ENCODE assay signal across 1 cellular context in genomic region chr1:39183503-39184353, GRCh38.
A peak's percentile ranks its signal among the peaks of the same experiment; 100 is the strongest.
TF ChIP-seq lines count a peak whose summit lies in the region.

No MANE protein-coding gene starts in this region.

TF ChIP-seq in GM12878, 131 proteins besides CTCF, POLR2A, EP300 and RAD21 (continued from another document):
- TF ChIP-seq, protein P1, sequence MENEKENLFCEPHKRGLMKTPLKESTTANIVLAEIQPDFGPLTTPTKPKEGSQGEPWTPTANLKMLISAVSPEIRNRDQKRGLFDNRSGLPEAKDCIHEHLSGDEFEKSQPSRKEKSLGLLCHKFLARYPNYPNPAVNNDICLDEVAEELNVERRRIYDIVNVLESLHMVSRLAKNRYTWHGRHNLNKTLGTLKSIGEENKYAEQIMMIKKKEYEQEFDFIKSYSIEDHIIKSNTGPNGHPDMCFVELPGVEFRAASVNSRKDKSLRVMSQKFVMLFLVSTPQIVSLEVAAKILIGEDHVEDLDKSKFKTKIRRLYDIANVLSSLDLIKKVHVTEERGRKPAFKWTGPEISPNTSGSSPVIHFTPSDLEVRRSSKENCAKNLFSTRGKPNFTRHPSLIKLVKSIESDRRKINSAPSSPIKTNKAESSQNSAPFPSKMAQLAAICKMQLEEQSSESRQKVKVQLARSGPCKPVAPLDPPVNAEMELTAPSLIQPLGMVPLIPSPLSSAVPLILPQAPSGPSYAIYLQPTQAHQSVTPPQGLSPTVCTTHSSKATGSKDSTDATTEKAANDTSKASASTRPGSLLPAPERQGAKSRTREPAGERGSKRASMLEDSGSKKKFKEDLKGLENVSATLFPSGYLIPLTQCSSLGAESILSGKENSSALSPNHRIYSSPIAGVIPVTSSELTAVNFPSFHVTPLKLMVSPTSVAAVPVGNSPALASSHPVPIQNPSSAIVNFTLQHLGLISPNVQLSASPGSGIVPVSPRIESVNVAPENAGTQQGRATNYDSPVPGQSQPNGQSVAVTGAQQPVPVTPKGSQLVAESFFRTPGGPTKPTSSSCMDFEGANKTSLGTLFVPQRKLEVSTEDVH (IDR thresholded peaks at IDR 0.05; ENCODE audit: low read depth, partially characterized antibody): no peak
- TF ChIP-seq SREBF2 (IDR thresholded peaks at IDR 0.05; ENCODE audit: low read length): no peak
- TF ChIP-seq MXI1 (IDR thresholded peaks at IDR 0.05; ENCODE audit: low read depth, low read length): no peak
- TF ChIP-seq RBBP5 (conservative IDR thresholded peaks at IDR 0.05): no peak
- TF ChIP-seq CREB1 (IDR thresholded peaks at IDR 0.05; ENCODE audit: low read depth): peak; percentile 42; the same call in 1 of the 2 replicates
- TF ChIP-seq, protein P2, sequence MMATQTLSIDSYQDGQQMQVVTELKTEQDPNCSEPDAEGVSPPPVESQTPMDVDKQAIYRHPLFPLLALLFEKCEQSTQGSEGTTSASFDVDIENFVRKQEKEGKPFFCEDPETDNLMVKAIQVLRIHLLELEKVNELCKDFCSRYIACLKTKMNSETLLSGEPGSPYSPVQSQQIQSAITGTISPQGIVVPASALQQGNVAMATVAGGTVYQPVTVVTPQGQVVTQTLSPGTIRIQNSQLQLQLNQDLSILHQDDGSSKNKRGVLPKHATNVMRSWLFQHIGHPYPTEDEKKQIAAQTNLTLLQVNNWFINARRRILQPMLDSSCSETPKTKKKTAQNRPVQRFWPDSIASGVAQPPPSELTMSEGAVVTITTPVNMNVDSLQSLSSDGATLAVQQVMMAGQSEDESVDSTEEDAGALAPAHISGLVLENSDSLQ (IDR thresholded peaks at IDR 0.05): peak; percentile 75
- no peak for TF ChIP-seq SIX5 (IDR thresholded peaks at IDR 0.05; ENCODE audit: low read depth, low read length, severe bottlenecking)
- TF ChIP-seq WRNIP1 (IDR thresholded peaks at IDR 0.05; ENCODE audit: borderline replicate concordance, low read depth, low read length): no peak
- TF ChIP-seq, protein P3, sequence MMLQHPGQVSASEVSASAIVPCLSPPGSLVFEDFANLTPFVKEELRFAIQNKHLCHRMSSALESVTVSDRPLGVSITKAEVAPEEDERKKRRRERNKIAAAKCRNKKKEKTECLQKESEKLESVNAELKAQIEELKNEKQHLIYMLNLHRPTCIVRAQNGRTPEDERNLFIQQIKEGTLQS (IDR thresholded peaks at IDR 0.05; ENCODE audit: borderline replicate concordance, extremely low read depth, low read depth, low read length): no peak
- no peak for TF ChIP-seq RCOR1 (conservative IDR thresholded peaks at IDR 0.05; ENCODE audit: low read depth, low read length)
- TF ChIP-seq FOXK2 (IDR thresholded peaks at IDR 0.05): no peak
- TF ChIP-seq BRCA1 (IDR thresholded peaks at IDR 0.05; ENCODE audit: low read depth, low read length): no peak
- no peak for TF ChIP-seq JUNB (IDR thresholded peaks at IDR 0.05)
- no peak for TF ChIP-seq FOS (IDR thresholded peaks at IDR 0.05; ENCODE audit: borderline replicate concordance, extremely low read depth, insufficient read length)
- peak; percentile 58 for TF ChIP-seq EED (IDR thresholded peaks at IDR 0.05; ENCODE audit: low read depth)
- no peak for TF ChIP-seq TCF12 (IDR thresholded peaks at IDR 0.05; ENCODE audit: low read depth, low read length)
- no peak for TF ChIP-seq NR2F1 (conservative IDR thresholded peaks at IDR 0.05)
- TF ChIP-seq, protein P4, sequence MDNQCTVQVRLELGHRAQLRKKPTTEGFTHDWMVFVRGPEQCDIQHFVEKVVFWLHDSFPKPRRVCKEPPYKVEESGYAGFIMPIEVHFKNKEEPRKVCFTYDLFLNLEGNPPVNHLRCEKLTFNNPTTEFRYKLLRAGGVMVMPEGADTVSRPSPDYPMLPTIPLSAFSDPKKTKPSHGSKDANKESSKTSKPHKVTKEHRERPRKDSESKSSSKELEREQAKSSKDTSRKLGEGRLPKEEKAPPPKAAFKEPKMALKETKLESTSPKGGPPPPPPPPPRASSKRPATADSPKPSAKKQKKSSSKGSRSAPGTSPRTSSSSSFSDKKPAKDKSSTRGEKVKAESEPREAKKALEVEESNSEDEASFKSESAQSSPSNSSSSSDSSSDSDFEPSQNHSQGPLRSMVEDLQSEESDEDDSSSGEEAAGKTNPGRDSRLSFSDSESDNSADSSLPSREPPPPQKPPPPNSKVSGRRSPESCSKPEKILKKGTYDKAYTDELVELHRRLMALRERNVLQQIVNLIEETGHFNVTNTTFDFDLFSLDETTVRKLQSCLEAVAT (IDR thresholded peaks at IDR 0.05): no peak
- no peak for TF ChIP-seq SUZ12 (IDR thresholded peaks at IDR 0.05; ENCODE audit: unreplicated experiment)
- TF ChIP-seq SKIL (IDR thresholded peaks at IDR 0.05; ENCODE audit: low read depth, poor library complexity, severe bottlenecking): no peak
- TF ChIP-seq PAX5 (IDR thresholded peaks at IDR 0.05; ENCODE audit: borderline replicate concordance, low read depth, low read length): no peak
- TF ChIP-seq IRF3 (IDR thresholded peaks at IDR 0.05): no peak
- TF ChIP-seq ZNF24 (IDR thresholded peaks at IDR 0.05): no peak
- no peak for TF ChIP-seq CHD4 (IDR thresholded peaks at IDR 0.05)
- no peak for TF ChIP-seq CBX3 (IDR thresholded peaks at IDR 0.05; ENCODE audit: borderline replicate concordance, low read depth)
- no peak for TF ChIP-seq EZH2 (IDR thresholded peaks at IDR 0.05; ENCODE audit: borderline replicate concordance, control insufficient read depth, low read depth, low read length)
- no peak for TF ChIP-seq PAX8 (IDR thresholded peaks at IDR 0.05)
- TF ChIP-seq RB1 (IDR thresholded peaks at IDR 0.05; ENCODE audit: borderline replicate concordance): no peak
- TF ChIP-seq, protein P5, sequence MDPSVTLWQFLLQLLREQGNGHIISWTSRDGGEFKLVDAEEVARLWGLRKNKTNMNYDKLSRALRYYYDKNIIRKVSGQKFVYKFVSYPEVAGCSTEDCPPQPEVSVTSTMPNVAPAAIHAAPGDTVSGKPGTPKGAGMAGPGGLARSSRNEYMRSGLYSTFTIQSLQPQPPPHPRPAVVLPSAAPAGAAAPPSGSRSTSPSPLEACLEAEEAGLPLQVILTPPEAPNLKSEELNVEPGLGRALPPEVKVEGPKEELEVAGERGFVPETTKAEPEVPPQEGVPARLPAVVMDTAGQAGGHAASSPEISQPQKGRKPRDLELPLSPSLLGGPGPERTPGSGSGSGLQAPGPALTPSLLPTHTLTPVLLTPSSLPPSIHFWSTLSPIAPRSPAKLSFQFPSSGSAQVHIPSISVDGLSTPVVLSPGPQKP (IDR thresholded peaks at IDR 0.05; ENCODE audit: low read depth, low read length): no peak
- no peak for TF ChIP-seq SMARCA5 (IDR thresholded peaks at IDR 0.05)
- TF ChIP-seq ETV6 (conservative IDR thresholded peaks at IDR 0.05 in 1 of 2, IDR thresholded peaks at IDR 0.05 in 1 of 2; ENCODE audit: borderline replicate concordance in 1 of 2, low read depth in 1 of 2): no peak
- TF ChIP-seq, protein P6, sequence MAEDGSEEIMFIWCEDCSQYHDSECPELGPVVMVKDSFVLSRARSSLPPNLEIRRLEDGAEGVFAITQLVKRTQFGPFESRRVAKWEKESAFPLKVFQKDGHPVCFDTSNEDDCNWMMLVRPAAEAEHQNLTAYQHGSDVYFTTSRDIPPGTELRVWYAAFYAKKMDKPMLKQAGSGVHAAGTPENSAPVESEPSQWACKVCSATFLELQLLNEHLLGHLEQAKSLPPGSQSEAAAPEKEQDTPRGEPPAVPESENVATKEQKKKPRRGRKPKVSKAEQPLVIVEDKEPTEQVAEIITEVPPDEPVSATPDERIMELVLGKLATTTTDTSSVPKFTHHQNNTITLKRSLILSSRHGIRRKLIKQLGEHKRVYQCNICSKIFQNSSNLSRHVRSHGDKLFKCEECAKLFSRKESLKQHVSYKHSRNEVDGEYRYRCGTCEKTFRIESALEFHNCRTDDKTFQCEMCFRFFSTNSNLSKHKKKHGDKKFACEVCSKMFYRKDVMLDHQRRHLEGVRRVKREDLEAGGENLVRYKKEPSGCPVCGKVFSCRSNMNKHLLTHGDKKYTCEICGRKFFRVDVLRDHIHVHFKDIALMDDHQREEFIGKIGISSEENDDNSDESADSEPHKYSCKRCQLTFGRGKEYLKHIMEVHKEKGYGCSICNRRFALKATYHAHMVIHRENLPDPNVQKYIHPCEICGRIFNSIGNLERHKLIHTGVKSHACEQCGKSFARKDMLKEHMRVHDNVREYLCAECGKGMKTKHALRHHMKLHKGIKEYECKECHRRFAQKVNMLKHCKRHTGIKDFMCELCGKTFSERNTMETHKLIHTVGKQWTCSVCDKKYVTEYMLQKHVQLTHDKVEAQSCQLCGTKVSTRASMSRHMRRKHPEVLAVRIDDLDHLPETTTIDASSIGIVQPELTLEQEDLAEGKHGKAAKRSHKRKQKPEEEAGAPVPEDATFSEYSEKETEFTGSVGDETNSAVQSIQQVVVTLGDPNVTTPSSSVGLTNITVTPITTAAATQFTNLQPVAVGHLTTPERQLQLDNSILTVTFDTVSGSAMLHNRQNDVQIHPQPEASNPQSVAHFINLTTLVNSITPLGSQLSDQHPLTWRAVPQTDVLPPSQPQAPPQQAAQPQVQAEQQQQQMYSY (CRISPR knock-in tag; IDR thresholded peaks at IDR 0.05): no peak
- TF ChIP-seq MYC (IDR thresholded peaks at IDR 0.05; ENCODE audit: insufficient read depth, insufficient read length, insufficient replicate concordance, low read length, severe bottlenecking): no peak
- TF ChIP-seq IRF4 (IDR thresholded peaks at IDR 0.05; ENCODE audit: low read depth, low read length): no peak
- TF ChIP-seq HDAC2 (IDR thresholded peaks at IDR 0.05): no peak
- 0 out of 2 replicates have a peak, but pooled peaks have one; percentile 20 for TF ChIP-seq MTA2 (IDR thresholded peaks at IDR 0.05; ENCODE audit: low read depth)
TF ChIP-seq in GM12878: peak in this region for 10.
